ENCODE assay signal across 1 cellular context in genomic region chr3:149609595-149609994, GRCh38.
TF ChIP-seq lines count a peak whose summit lies in the region.

No MANE protein-coding gene starts in this region.

TF ChIP-seq in HepG2, 621 proteins besides CTCF, POLR2A, EP300 and RAD21 (continued from another document):
- TF ChIP-seq ZNF770 (CRISPR knock-in tag; IDR thresholded peaks at IDR 0.05) (no peak), HMG20A (CRISPR knock-in tag; IDR thresholded peaks at IDR 0.05; ENCODE audit: borderline replicate concordance) (peak; percentile 85; the same call in 1 of the 2 replicates), GATA4 (IDR thresholded peaks at IDR 0.05; ENCODE audit: borderline replicate concordance, low read depth) (peak; percentile 83; the same call in 1 of the 2 replicates), ZBTB39 (CRISPR knock-in tag; IDR thresholded peaks at IDR 0.05) (peak; percentile 65; the same call in 1 of the 2 replicates), NCOR1 (IDR thresholded peaks at IDR 0.05; ENCODE audit: borderline replicate concordance, low read length) (peak; percentile 61; the same call in 1 of the 2 replicates), ERF (CRISPR knock-in tag; IDR thresholded peaks at IDR 0.05) (peak; percentile 81), DZIP1 (CRISPR knock-in tag; IDR thresholded peaks at IDR 0.05) (no peak), HNF4A (CRISPR knock-in tag; IDR thresholded peaks at IDR 0.05) (peak; percentile 91), KAT8 (CRISPR knock-in tag; IDR thresholded peaks at IDR 0.05) (peak; percentile 53; the same call in 1 of the 2 replicates), FOXA3 (CRISPR knock-in tag; IDR thresholded peaks at IDR 0.05) (peak; percentile 74), RXRB (CRISPR knock-in tag; IDR thresholded peaks at IDR 0.05; ENCODE audit: borderline replicate concordance) (peak; percentile 76), ZNF75D (CRISPR knock-in tag; IDR thresholded peaks at IDR 0.05; ENCODE audit: borderline replicate concordance) (no peak), MED13 (CRISPR knock-in tag; IDR thresholded peaks at IDR 0.05) (no peak), RCOR2 (CRISPR knock-in tag; IDR thresholded peaks at IDR 0.05) (peak; percentile 76), ZBTB26 (CRISPR knock-in tag; IDR thresholded peaks at IDR 0.05; ENCODE audit: borderline replicate concordance) (no peak), NRL (CRISPR knock-in tag; IDR thresholded peaks at IDR 0.05; ENCODE audit: borderline replicate concordance) (no peak), HDAC2 (CRISPR knock-in tag; IDR thresholded peaks at IDR 0.05) (peak; percentile 62; the same call in 1 of the 2 replicates), SIN3A (IDR thresholded peaks at IDR 0.05; ENCODE audit: borderline replicate concordance, low read depth, low read length) (no peak), HNF1A (IDR thresholded peaks at IDR 0.05; ENCODE audit: low read depth) (peak; percentile 61; the same call in 1 of the 2 replicates), HNF1A (CRISPR knock-in tag; IDR thresholded peaks at IDR 0.05; ENCODE audit: borderline replicate concordance) (peak; percentile 76; the same call in 1 of the 2 replicates)
TF ChIP-seq in HepG2: peak in this region for 97.
